In genomic region chr4:52657630-52658501, GRCh38 we compare ENCODE assay signal across 1 cellular context.
TF ChIP-seq lines count a peak whose summit lies in the region.

No MANE protein-coding gene starts in this region.

TF ChIP-seq in WTC11, 78 proteins besides CTCF, POLR2A, EP300 and RAD21 (continued from another document):
- TF ChIP-seq ZNF532 (CRISPR knock-in tag; IDR thresholded peaks at IDR 0.05; ENCODE audit: borderline replicate concordance) (no peak), ATF3 (CRISPR knock-in tag; conservative IDR thresholded peaks at IDR 0.05) (no peak), TCF7 (CRISPR knock-in tag; IDR thresholded peaks at IDR 0.05; ENCODE audit: low read depth) (no peak), NFYB (CRISPR knock-in tag; conservative IDR thresholded peaks at IDR 0.05; ENCODE audit: low read depth) (no peak), RELA (CRISPR knock-in tag; IDR thresholded peaks at IDR 0.05; ENCODE audit: borderline replicate concordance) (no peak), ZNF232 (CRISPR knock-in tag; IDR thresholded peaks at IDR 0.05) (no peak), NR1H2 (CRISPR knock-in tag; IDR thresholded peaks at IDR 0.05) (no peak), NR3C1 (CRISPR knock-in tag; conservative IDR thresholded peaks at IDR 0.05; ENCODE audit: low read depth) (no peak), CREB1 (CRISPR knock-in tag; IDR thresholded peaks at IDR 0.05) (no peak), ETV6 (CRISPR knock-in tag; IDR thresholded peaks at IDR 0.05) (peak; percentile 43; the same call in 1 of the 2 replicates), GRHL2 (CRISPR knock-in tag; IDR thresholded peaks at IDR 0.05; ENCODE audit: insufficient replicate concordance, severe bottlenecking) (no peak), JUN (CRISPR knock-in tag; IDR thresholded peaks at IDR 0.05) (no peak), SP1 (CRISPR knock-in tag; conservative IDR thresholded peaks at IDR 0.05) (0 out of 2 replicates have a peak, but pooled peaks have one; percentile 16), ZNF416 (CRISPR knock-in tag; IDR thresholded peaks at IDR 0.05) (no peak), HMGA2 (CRISPR knock-in tag; IDR thresholded peaks at IDR 0.05) (no peak)
- TF ChIP-seq, protein P1, sequence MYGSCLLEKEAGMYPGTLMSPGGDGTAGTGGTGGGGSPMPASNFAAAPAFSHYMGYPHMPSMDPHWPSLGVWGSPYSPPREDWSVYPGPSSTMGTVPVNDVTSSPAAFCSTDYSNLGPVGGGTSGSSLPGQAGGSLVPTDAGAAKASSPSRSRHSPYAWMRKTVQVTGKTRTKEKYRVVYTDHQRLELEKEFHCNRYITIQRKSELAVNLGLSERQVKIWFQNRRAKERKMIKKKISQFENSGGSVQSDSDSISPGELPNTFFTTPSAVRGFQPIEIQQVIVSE (CRISPR knock-in tag; IDR thresholded peaks at IDR 0.05; ENCODE audit: borderline replicate concordance) = no peak
- TF ChIP-seq, protein P2, sequence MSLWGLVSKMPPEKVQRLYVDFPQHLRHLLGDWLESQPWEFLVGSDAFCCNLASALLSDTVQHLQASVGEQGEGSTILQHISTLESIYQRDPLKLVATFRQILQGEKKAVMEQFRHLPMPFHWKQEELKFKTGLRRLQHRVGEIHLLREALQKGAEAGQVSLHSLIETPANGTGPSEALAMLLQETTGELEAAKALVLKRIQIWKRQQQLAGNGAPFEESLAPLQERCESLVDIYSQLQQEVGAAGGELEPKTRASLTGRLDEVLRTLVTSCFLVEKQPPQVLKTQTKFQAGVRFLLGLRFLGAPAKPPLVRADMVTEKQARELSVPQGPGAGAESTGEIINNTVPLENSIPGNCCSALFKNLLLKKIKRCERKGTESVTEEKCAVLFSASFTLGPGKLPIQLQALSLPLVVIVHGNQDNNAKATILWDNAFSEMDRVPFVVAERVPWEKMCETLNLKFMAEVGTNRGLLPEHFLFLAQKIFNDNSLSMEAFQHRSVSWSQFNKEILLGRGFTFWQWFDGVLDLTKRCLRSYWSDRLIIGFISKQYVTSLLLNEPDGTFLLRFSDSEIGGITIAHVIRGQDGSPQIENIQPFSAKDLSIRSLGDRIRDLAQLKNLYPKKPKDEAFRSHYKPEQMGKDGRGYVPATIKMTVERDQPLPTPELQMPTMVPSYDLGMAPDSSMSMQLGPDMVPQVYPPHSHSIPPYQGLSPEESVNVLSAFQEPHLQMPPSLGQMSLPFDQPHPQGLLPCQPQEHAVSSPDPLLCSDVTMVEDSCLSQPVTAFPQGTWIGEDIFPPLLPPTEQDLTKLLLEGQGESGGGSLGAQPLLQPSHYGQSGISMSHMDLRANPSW (CRISPR knock-in tag; conservative IDR thresholded peaks at IDR 0.05; ENCODE audit: low read depth) = no peak
- TF ChIP-seq, protein P3, sequence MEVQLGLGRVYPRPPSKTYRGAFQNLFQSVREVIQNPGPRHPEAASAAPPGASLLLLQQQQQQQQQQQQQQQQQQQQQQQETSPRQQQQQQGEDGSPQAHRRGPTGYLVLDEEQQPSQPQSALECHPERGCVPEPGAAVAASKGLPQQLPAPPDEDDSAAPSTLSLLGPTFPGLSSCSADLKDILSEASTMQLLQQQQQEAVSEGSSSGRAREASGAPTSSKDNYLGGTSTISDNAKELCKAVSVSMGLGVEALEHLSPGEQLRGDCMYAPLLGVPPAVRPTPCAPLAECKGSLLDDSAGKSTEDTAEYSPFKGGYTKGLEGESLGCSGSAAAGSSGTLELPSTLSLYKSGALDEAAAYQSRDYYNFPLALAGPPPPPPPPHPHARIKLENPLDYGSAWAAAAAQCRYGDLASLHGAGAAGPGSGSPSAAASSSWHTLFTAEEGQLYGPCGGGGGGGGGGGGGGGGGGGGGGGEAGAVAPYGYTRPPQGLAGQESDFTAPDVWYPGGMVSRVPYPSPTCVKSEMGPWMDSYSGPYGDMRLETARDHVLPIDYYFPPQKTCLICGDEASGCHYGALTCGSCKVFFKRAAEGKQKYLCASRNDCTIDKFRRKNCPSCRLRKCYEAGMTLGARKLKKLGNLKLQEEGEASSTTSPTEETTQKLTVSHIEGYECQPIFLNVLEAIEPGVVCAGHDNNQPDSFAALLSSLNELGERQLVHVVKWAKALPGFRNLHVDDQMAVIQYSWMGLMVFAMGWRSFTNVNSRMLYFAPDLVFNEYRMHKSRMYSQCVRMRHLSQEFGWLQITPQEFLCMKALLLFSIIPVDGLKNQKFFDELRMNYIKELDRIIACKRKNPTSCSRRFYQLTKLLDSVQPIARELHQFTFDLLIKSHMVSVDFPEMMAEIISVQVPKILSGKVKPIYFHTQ (CRISPR knock-in tag; IDR thresholded peaks at IDR 0.05) = no peak
